In genomic region chr20:35326021-35326731, GRCh38 we compare ENCODE assay signal across 1 cellular context.
TF ChIP-seq lines count a peak whose summit lies in the region.

No MANE protein-coding gene starts in this region.

TF ChIP-seq in GM23338, 12 proteins besides CTCF, POLR2A, EP300 and RAD21 (continued from another document):
- TF ChIP-seq ZNF462 (CRISPR knock-in tag; IDR thresholded peaks at IDR 0.05), result no peak
- TF ChIP-seq NANOG (IDR thresholded peaks at IDR 0.05; ENCODE audit: borderline replicate concordance), result no peak
- TF ChIP-seq ZNF331 (CRISPR knock-in tag; IDR thresholded peaks at IDR 0.05; ENCODE audit: low read depth), result no peak
- TF ChIP-seq STAT1 (IDR thresholded peaks at IDR 0.05; ENCODE audit: unreplicated experiment), result no peak
- no peak for TF ChIP-seq CREB1 (CRISPR knock-in tag; IDR thresholded peaks at IDR 0.05; ENCODE audit: low read depth)
- TF ChIP-seq REST (IDR thresholded peaks at IDR 0.05; ENCODE audit: unreplicated experiment), result no peak
TF ChIP-seq in GM23338: peak in this region for 0.
